Comparison of ENCODE assay signal across 15 cellular contexts in the genomic region with DNA sequence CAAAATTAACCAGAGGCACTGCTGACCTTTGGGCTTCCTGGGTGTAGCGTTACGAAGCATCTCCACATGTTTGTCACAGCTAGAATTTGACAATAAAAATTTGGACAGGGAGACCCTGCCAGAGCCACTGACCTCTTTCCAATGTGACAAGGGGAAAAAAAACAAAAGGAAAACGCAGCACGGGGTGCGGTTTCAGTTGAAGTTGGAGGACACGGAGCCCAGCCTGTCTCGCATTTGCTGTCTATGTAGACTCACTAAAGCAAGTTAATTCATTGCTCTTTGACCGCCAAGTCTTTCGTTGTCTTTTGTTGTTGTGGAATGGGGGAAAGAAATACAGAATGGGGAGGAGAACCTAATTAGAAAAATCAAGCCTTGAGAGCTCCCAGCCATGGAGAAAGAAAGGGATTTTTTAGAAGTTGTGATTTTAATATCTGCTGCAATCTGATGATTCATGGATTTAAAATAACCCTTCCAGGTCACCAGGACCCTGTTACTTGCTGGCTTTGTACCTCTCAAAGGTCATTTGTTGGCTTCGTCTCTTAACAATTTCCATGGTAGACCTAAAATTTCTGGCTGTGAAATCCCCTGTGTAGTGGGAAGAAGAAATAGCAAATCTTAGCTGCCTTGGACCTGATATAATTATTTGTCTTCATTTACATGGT.
DNase-seq lines count a peak whose midpoint lies in the region; ATAC-seq and TF ChIP-seq lines count a peak whose summit lies in the region.
"Had no signal": no experiment of that assay in that cellular context is flagged by ENCODE, and none has a peak within 500 bp of the region (broad histone marks: within the 10 kb centered on the region; RNA-seq: fewer than 3 reads in every experiment).

No MANE protein-coding gene starts in this region.

- H3K27me3 Mint-ChIP-seq in MCF 10A (ENCODE audit: insufficient read depth, unreplicated experiment) (no peaks in the 10 kb centered on the region), osteocyte (ENCODE audit: unreplicated experiment) (no peaks in the 10 kb centered on the region)

- TF ChIP-seq CTCF in MCF 10A (IDR thresholded peaks at IDR 0.05; ENCODE audit: unreplicated experiment) (no peak), mammary epithelial cell (conservative IDR thresholded peaks at IDR 0.05 in 1 of 2, IDR thresholded peaks at IDR 0.05 in 1 of 2; ENCODE audit: extremely low read depth in 1 of 2, insufficient read depth in 1 of 2, low read depth in 1 of 2, low read length in 2 of 2) (no peak), fibroblast of lung (conservative IDR thresholded peaks at IDR 0.05 in 1 of 2, IDR thresholded peaks at IDR 0.05 in 1 of 2; ENCODE audit: low read depth in 1 of 2, low read length in 2 of 2) (no peak), osteocyte (IDR thresholded peaks at IDR 0.05) (no peak), upper lobe of right lung (IDR thresholded peaks at IDR 0.05) (no peak)

- H4K20me1 ChIP-seq in mammary epithelial cell (ENCODE audit: insufficient read depth, low read length) = no peaks in the 10 kb centered on the region
- H4K20me1 ChIP-seq in fibroblast of lung (ENCODE audit: control insufficient read depth, extremely low read depth, insufficient read depth, low read length) = no peaks in the 10 kb centered on the region

- in situ Hi-C loops in mammary epithelial cell (cut with MboI; ENCODE audit: low sequenced_read_pairs in 2 of 2) = no loop called here

- H2AFZ ChIP-seq in mammary epithelial cell (ENCODE audit: low read depth, low read length) = no peak overlapping the region
- no peak overlapping the region for H2AFZ ChIP-seq in fibroblast of lung (ENCODE audit: low read length)

- peaks cover 16% of the 10 kb centered on the region for H3K36me3 Mint-ChIP-seq in MCF 10A (ENCODE audit: insufficient read depth, unreplicated experiment)
- H3K36me3 Mint-ChIP-seq in osteocyte (ENCODE audit: unreplicated experiment) = peaks cover 2% of the 10 kb centered on the region

- no peak overlapping the region for H3K4me3 ChIP-seq in mammary epithelial cell (replicated peaks in 1 of 3; ENCODE audit: insufficient read depth in 1 of 3, low read depth in 2 of 3, low read length in 3 of 3)
- H3K4me3 ChIP-seq in fibroblast of lung (replicated peaks in 1 of 4; ENCODE audit: control extremely low read depth in 1 of 4, insufficient read depth in 1 of 4, low read depth in 3 of 4, low read length in 4 of 4) = no peak overlapping the region
- H3K4me3 ChIP-seq in upper lobe of right lung = no peak overlapping the region
- H3K4me3 ChIP-seq: prostate gland had no signal

- H3K4me2 ChIP-seq in mammary epithelial cell (ENCODE audit: insufficient read depth, low read depth, low read length) (no peak overlapping the region), fibroblast of lung (ENCODE audit: extremely low read depth, insufficient read depth, low read length) (peak overlapping the region; percentile 28)

- H3K27me3 ChIP-seq in mammary epithelial cell (ENCODE audit: insufficient read depth, low read length) (no peaks in the 10 kb centered on the region), fibroblast of lung (ENCODE audit: control insufficient read depth, insufficient read depth, low read length) (no peaks in the 10 kb centered on the region), upper lobe of right lung (no peaks in the 10 kb centered on the region)

- no peak for ATAC-seq in upper lobe of right lung

- H3K4me3 Mint-ChIP-seq in MCF 10A (ENCODE audit: unreplicated experiment) (no peak overlapping the region), osteocyte (ENCODE audit: unreplicated experiment) (peak overlapping the region; percentile 53)
- H3K4me3 Mint-ChIP-seq: memory B cell; stimulated activated naive CD8-positive, alpha-beta T cell treated with anti-CD3 and anti-CD28 coated beads, Interleukin-15, Interleukin-2, amounts not matched to agents 100 ng/mL and 50 ng/mL, for 24 hours had no signal

- BruUV-seq in MCF 10A (replicated peaks; lab: Mats Ljungman, UMichigan) (no TSS peak), mammary epithelial cell (replicated peaks; lab: Mats Ljungman, UMichigan) (no TSS peak)

- CTCF ChIA-PET in MCF 10A (lab: Yijun Ruan, JAX) (no interaction called here), mammary epithelial cell (lab: Charles Lee; ENCODE audit: low non-redundant PET) (no interaction called here)

- intact Hi-C loops in MCF 10A (cut with micrococcal nuclease) = no loop called here
- intact Hi-C loops in mammary epithelial cell (cut with micrococcal nuclease) = no loop called here
- intact Hi-C loops in upper lobe of right lung (cut with DNase I) = no loop called here

- DNase-seq in MCF 10A (ENCODE audit: unreplicated experiment) (no peak), mammary epithelial cell (no peak), fibroblast of lung (ENCODE audit: low read depth in 2 of 2) (no peak), osteocyte (ENCODE audit: extremely low spot score, unreplicated experiment) (no peak), upper lobe of right lung (no peak), MV-4-11 (lab: John Stamatoyannopoulos, UW) (no peak), NCI-H1417 (lab: John Stamatoyannopoulos, UW) (no peak)
- no peak for DNase-seq in activated effector memory CD4-positive, alpha-beta T cell treated with Interleukin-2 at 50 U/mL for 16 hours
- DNase-seq: 8988T; activated naive CD4-positive, alpha-beta T cell treated with Interleukin-2 at 50 U/mL for 16 hours; COR-L47; H7 had no signal

- H3K36me3 ChIP-seq in mammary epithelial cell (ENCODE audit: insufficient read depth, low read length) (peaks cover 3% of the 10 kb centered on the region), fibroblast of lung (ENCODE audit: control insufficient read depth, insufficient read depth, low read length) (no peaks in the 10 kb centered on the region), upper lobe of right lung (no peaks in the 10 kb centered on the region)
- H3K36me3 ChIP-seq: prostate gland had no signal

- H3K4me1 Mint-ChIP-seq in MCF 10A (ENCODE audit: insufficient read depth, unreplicated experiment) (peaks cover 38% of the 10 kb centered on the region), osteocyte (ENCODE audit: unreplicated experiment) (peaks cover 57% of the 10 kb centered on the region)
- H3K4me1 Mint-ChIP-seq: memory B cell had no signal

- WGBS in mammary epithelial cell (ENCODE audit: low coverage, missing lambda C conversion rate) = 97% methylated on average over 10 of the region's 10 CpGs

- H3K27ac ChIP-seq in mammary epithelial cell (ENCODE audit: insufficient read depth, low read depth, low read length) = no peak overlapping the region
- no peak overlapping the region for H3K27ac ChIP-seq in fibroblast of lung (ENCODE audit: insufficient read depth, low read length)
- H3K27ac ChIP-seq in upper lobe of right lung = peak overlapping the region; percentile 3
- H3K27ac ChIP-seq: prostate gland had no signal

- dilution Hi-C loops in mammary epithelial cell (cut with HindIII; ENCODE audit: low sequenced_read_pairs) = no loop called here

- H3K27ac Mint-ChIP-seq in MCF 10A (ENCODE audit: low read depth, unreplicated experiment) = peak overlapping the region; percentile 54
- peak overlapping the region; percentile 75 for H3K27ac Mint-ChIP-seq in osteocyte (ENCODE audit: unreplicated experiment)
- H3K27ac Mint-ChIP-seq: memory B cell; stimulated activated naive CD8-positive, alpha-beta T cell treated with anti-CD3 and anti-CD28 coated beads, Interleukin-15, Interleukin-2, amounts not matched to agents 100 ng/mL and 50 ng/mL, for 24 hours had no signal

- H3K4me1 ChIP-seq in mammary epithelial cell (ENCODE audit: insufficient read depth, low read length) = peaks cover 21% of the 10 kb centered on the region
- H3K4me1 ChIP-seq in fibroblast of lung (ENCODE audit: control insufficient read depth, extremely low read depth, insufficient read depth, low read length) = peaks cover 12% of the 10 kb centered on the region
- peaks cover 24% of the 10 kb centered on the region for H3K4me1 ChIP-seq in upper lobe of right lung
- H3K4me1 ChIP-seq: prostate gland had no signal

- no peak overlapping the region for H3K9ac ChIP-seq in mammary epithelial cell (ENCODE audit: insufficient read depth, low read length)
- H3K9ac ChIP-seq in fibroblast of lung (ENCODE audit: insufficient read depth, low read length) = no peak overlapping the region

- POLR2A ChIA-PET in MCF 10A (lab: Yijun Ruan, JAX) = interaction anchor here (1.0 kb wide), 1 partner anchor 42 kb away, joined by 4 read pairs; no protein-coding TSS in a partner anchor

- H3K79me2 ChIP-seq in mammary epithelial cell (ENCODE audit: insufficient read depth, low read length) (peaks cover 67% of the 10 kb centered on the region), fibroblast of lung (ENCODE audit: control insufficient read depth, insufficient read depth, low read length) (peaks cover 11% of the 10 kb centered on the region)

- H3K9me3 Mint-ChIP-seq in MCF 10A (ENCODE audit: unreplicated experiment) (no peaks in the 10 kb centered on the region), osteocyte (ENCODE audit: unreplicated experiment) (no peaks in the 10 kb centered on the region)
- H3K9me3 Mint-ChIP-seq: memory B cell; stimulated activated naive CD8-positive, alpha-beta T cell treated with anti-CD3 and anti-CD28 coated beads, Interleukin-15, Interleukin-2, amounts not matched to agents 100 ng/mL and 50 ng/mL, for 24 hours had no signal

- no peaks in the 10 kb centered on the region for H3K9me3 ChIP-seq in mammary epithelial cell (replicated peaks; ENCODE audit: insufficient read depth, low read length)
- no peaks in the 10 kb centered on the region for H3K9me3 ChIP-seq in fibroblast of lung (ENCODE audit: control insufficient read depth, insufficient read depth, low read depth, low read length)
- H3K9me3 ChIP-seq in upper lobe of right lung = no peaks in the 10 kb centered on the region
- H3K9me3 ChIP-seq: prostate gland had no signal
